Comparison of ENCODE assay signal across 8 cellular contexts in genomic region chr4:26321326-26322276, GRCh38. TPM values are rescaled to one million over a fixed set of nuclear protein-coding genes. Genes with fewer than 3 reads are reported as not detected.
DNase-seq lines count a peak whose midpoint lies in the region; ATAC-seq and TF ChIP-seq lines count a peak whose summit lies in the region.

No MANE protein-coding gene starts in this region.

- POLR2A ChIA-PET in WTC11 (lab: Charles Lee) = no interaction called here

- H3K27me3 Mint-ChIP-seq in WTC11 (ENCODE audit: low read depth) = no peaks in the 10 kb centered on the region
- no peaks in the 10 kb centered on the region for H3K27me3 Mint-ChIP-seq in stimulated activated naive CD8-positive, alpha-beta T cell treated with anti-CD3 and anti-CD28 coated beads, Interleukin-15, Interleukin-2, amounts not matched to agents 100 ng/mL and 50 ng/mL, for 24 hours

- peaks cover 19% of the 10 kb centered on the region for H3K36me3 Mint-ChIP-seq in WTC11
- H3K36me3 Mint-ChIP-seq in stimulated activated naive CD8-positive, alpha-beta T cell treated with anti-CD3 and anti-CD28 coated beads, Interleukin-15, Interleukin-2, amounts not matched to agents 100 ng/mL and 50 ng/mL, for 24 hours (ENCODE audit: low read depth) = peaks cover 22% of the 10 kb centered on the region

- ATAC-seq in WTC11 (no peak), HG03457 (IDR thresholded peaks at IDR 0.05; ENCODE audit: unreplicated experiment) (no peak)

- H3K4me1 Mint-ChIP-seq in WTC11 = peaks cover 38% of the 10 kb centered on the region
- H3K4me1 Mint-ChIP-seq in stimulated activated naive CD8-positive, alpha-beta T cell treated with anti-CD3 and anti-CD28 coated beads, Interleukin-15, Interleukin-2, amounts not matched to agents 100 ng/mL and 50 ng/mL, for 24 hours (ENCODE audit: low read depth) = peaks cover 55% of the 10 kb centered on the region

- peaks cover 17% of the 10 kb centered on the region for H3K9me3 Mint-ChIP-seq in WTC11
- peaks cover 14% of the 10 kb centered on the region for H3K9me3 Mint-ChIP-seq in stimulated activated naive CD8-positive, alpha-beta T cell treated with anti-CD3 and anti-CD28 coated beads, Interleukin-15, Interleukin-2, amounts not matched to agents 100 ng/mL and 50 ng/mL, for 24 hours

- H3K27ac ChIP-seq in C4-2B = peak overlapping the region; percentile 92

- H3K4me3 Mint-ChIP-seq in WTC11 = peak overlapping the region; percentile 99
- H3K4me3 Mint-ChIP-seq in stimulated activated naive CD8-positive, alpha-beta T cell treated with anti-CD3 and anti-CD28 coated beads, Interleukin-15, Interleukin-2, amounts not matched to agents 100 ng/mL and 50 ng/mL, for 24 hours = peak overlapping the region; percentile 96

- CTCF ChIA-PET in WTC11 (lab: Charles Lee) = interaction anchor here (1.0 kb wide), 1 partner anchor 9 kb away, joined by 3 read pairs; no protein-coding TSS in a partner anchor

- DNase-seq in HuH-7.5 (ENCODE audit: low spot score) = peak; percentile 66
- peak; percentile 42 for DNase-seq in WTC11 (ENCODE audit: low spot score)
- DNase-seq in dedifferentiated amniotic fluid mesenchymal stem cell (ENCODE audit: extremely low spot score) = peak; percentile 30
- peak; percentile 20 for DNase-seq in midbrain (lab: John Stamatoyannopoulos, UW)
- DNase-seq in SHP77 (lab: John Stamatoyannopoulos, UW) = no peak

- H3K27ac Mint-ChIP-seq in WTC11 = peak overlapping the region; percentile 96
- peak overlapping the region; percentile 96 for H3K27ac Mint-ChIP-seq in stimulated activated naive CD8-positive, alpha-beta T cell treated with anti-CD3 and anti-CD28 coated beads, Interleukin-15, Interleukin-2, amounts not matched to agents 100 ng/mL and 50 ng/mL, for 24 hours

- TF ChIP-seq CTCF in C4-2B (conservative IDR thresholded peaks at IDR 0.05) (no peak), WTC11 (IDR thresholded peaks at IDR 0.05) (no peak)

TF ChIP-seq in WTC11, 78 proteins besides CTCF, POLR2A, EP300 and RAD21:
- no peak for TF ChIP-seq SMAD4 (CRISPR knock-in tag; IDR thresholded peaks at IDR 0.05)
- no peak for TF ChIP-seq NR2C2 (CRISPR knock-in tag; IDR thresholded peaks at IDR 0.05)
- TF ChIP-seq GTF2I (CRISPR knock-in tag; conservative IDR thresholded peaks at IDR 0.05) = no peak
- no peak for TF ChIP-seq ZBTB21 (CRISPR knock-in tag; IDR thresholded peaks at IDR 0.05; ENCODE audit: borderline replicate concordance)
- TF ChIP-seq RORB (CRISPR knock-in tag; IDR thresholded peaks at IDR 0.05) = no peak
- no peak for TF ChIP-seq PRRX2 (CRISPR knock-in tag; IDR thresholded peaks at IDR 0.05)
- no peak for TF ChIP-seq SP1 (CRISPR knock-in tag; conservative IDR thresholded peaks at IDR 0.05)
- TF ChIP-seq NFE2L1 (CRISPR knock-in tag; IDR thresholded peaks at IDR 0.05) = no peak

RNA-seq across cellular contexts. Expression of gene RBPJ, which starts 0.8 kb away (rescaled TPM):
- 163 to 167 TPM (median 163 TPM) in 3 replicates for total RNA-seq in WTC11 (2021)

Comparison
In these comparisons a context has a peak if more than half of its experiments do, and no peak if none do; other contexts are left out.
1. DNase-seq: peak in HuH-7.5 (single experiment), WTC11 (single experiment), dedifferentiated amniotic fluid mesenchymal stem cell (single experiment) and midbrain (single experiment); none in SHP77 (0 of 2).